Comparison of ENCODE assay signal across 18 cellular contexts in genomic region chr2:119376810-119377209, GRCh38. TPM values are rescaled to one million over a fixed set of nuclear protein-coding genes. Genes with fewer than 3 reads are reported as not detected.
"Had no signal": no experiment of that assay in that cellular context is flagged by ENCODE, and none has a peak within 500 bp of the region (broad histone marks: within the 10 kb centered on the region; RNA-seq: fewer than 3 reads in every experiment).

No MANE protein-coding gene starts in this region.

- H3K4me3 ChIP-seq: coronary artery, heart left ventricle, spleen had no signal

- ATAC-seq: heart left ventricle had no signal

- H3K27ac Mint-ChIP-seq: endodermal cell; mesothelial cell of epicardium; natural killer cell; stimulated activated naive B cell treated with anti-CD40 and anti-IgM and Interleukin-4, amounts not matched to agents 10 μg/mL and 1 μg/mL and 100 μg/mL, for 72 hours had no signal

- DNase-seq: effector CD4-positive, alpha-beta T cell; erythroblast; foreskin melanocyte; heart left ventricle; hippocampal formation; natural killer cell; posterior cingulate gyrus; spleen; stimulated activated CD4-positive, alpha-beta T cell treated with anti-CD3 and anti-CD28 coated beads, Interleukin-15, amount 100 ng/mL, for 24 hours; stimulated activated CD4-positive, alpha-beta T cell treated with anti-CD3 and anti-CD28 coated beads, Interleukin-1b, Interleukin-23, amount 100 ng/mL, for 48 hours; stimulated activated CD4-positive, alpha-beta T cell treated with anti-CD3 and anti-CD28 coated beads, Interleukin-4, amount 100 ng/mL, for 24 hours; stimulated activated naive B cell treated with anti-CD40 and anti-IgM and Interleukin-4, amounts not matched to agents 10 μg/mL and 1 μg/mL and 100 μg/mL, for 72 hours had no signal

- H3K27me3 ChIP-seq: heart left ventricle, spleen had no signal

- H3K27me3 Mint-ChIP-seq: stimulated activated naive B cell treated with anti-CD40 and anti-IgM and Interleukin-4, amounts not matched to agents 10 μg/mL and 1 μg/mL and 100 μg/mL, for 72 hours had no signal

- H3K4me3 Mint-ChIP-seq: endodermal cell; mesothelial cell of epicardium; natural killer cell; neural crest cell; stimulated activated naive B cell treated with anti-CD40 and anti-IgM and Interleukin-4, amounts not matched to agents 10 μg/mL and 1 μg/mL and 100 μg/mL, for 72 hours had no signal

- H3K27ac ChIP-seq: coronary artery, heart left ventricle, spleen had no signal

- H3K4me1 ChIP-seq: spleen had no signal

RNA-seq across cellular contexts. Expression of gene TMEM37, which starts 54.8 kb away (rescaled TPM):
- total RNA-seq: kidney epithelial cell, myocyte, natural killer cell had no signal
